In the genomic region with DNA sequence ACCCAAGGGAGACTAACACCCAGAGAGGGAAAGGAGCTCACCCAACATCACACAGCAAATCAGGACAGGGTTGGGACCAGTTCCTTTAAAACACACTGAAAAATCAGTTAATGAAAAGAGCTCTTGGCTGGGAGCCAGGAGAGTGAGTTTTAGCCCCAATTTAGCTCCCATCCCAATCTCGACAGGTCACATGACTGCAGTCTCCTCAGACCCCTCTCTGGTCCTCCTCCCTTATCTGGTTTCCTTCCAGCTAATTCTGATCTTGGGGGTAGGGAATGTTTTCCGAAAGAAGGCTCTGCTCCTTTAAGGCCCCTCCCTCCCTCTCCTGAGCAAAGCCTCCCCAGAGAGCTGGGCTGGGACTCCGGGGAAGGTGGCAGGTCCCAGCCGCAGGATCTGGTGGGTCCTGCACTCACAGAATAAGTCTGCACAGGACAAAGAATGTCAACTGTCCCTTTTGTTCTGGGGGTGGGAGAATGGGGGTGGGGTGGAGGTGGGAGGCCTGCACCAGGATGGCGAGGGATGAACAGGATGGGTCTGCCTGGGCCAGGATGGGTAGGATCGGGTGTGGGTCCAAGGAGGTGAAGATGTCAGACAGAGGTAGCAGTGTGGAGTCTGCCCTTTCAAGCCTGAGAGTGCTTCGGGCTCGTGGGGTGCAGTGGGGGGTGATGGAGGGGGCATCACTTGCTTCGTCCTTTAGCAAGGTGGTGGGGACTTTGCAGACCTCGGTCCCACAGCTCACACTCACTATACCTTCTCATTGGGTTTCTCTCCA, we compare ENCODE assay signal across 1 cellular context.
TF ChIP-seq lines count a peak whose summit lies in the region.

No MANE protein-coding gene starts in this region.

TF ChIP-seq in HEK293, 187 proteins besides CTCF, POLR2A, EP300 and RAD21 (continued from another document):
- TF ChIP-seq GLIS1 (tag by site-specific recombination; IDR thresholded peaks at IDR 0.05) (peak; percentile 32; the same call in 1 of the 2 replicates), ZNF768 (tag by site-specific recombination; IDR thresholded peaks at IDR 0.05) (0 out of 2 replicates have a peak, but pooled peaks have one; percentile 63), TCF7L2 (IDR thresholded peaks at IDR 0.05; ENCODE audit: borderline replicate concordance, low read depth, low read length) (no peak)
